8 cellular contexts compared by ENCODE assay signal in genomic region chr5:75717082-75717922, GRCh38.
DNase-seq lines count a peak whose midpoint lies in the region; ATAC-seq and FAIRE-seq lines count a peak whose summit lies in the region.

POC5 (minus strand) TSS chr5:75717437; CDS start chr5:75712937, 4,500 bp downstream.

- H3K4me3 Mint-ChIP-seq in effector memory CD8-positive, alpha-beta T cell: peak within 1 kb of the TSS; percentile 97 to 98

- H3K27ac Mint-ChIP-seq in effector memory CD8-positive, alpha-beta T cell: peak within 1 kb of the TSS; percentile 95 to 97

- peak; percentile 81 for FAIRE-seq in HTR-8/SVneo (lab: Jason Lieb, UNC)

- peak; percentile 92 for DNase-seq in COLO829 (ENCODE audit: low spot score)
- DNase-seq in HTR-8/SVneo (ENCODE audit: insufficient read length, low spot score): peak; percentile 95
- peak; percentile 94 for DNase-seq in NOMO-1 treated with dmso at 0.1 percent for 144 hours (lab: John Stamatoyannopoulos, UW; ENCODE audit: unreplicated experiment)
- peak; percentile 91 to 97 (median 92) for DNase-seq in activated CD8-positive, alpha-beta memory T cell treated with anti-CD3 and anti-CD28 coated beads for 48 hours (ENCODE audit: low read depth in 2 of 3, low spot score in 2 of 3)
- peak; percentile 98 to 99 (median 99) for DNase-seq in effector memory CD8-positive, alpha-beta T cell
- DNase-seq in medulla oblongata (ENCODE audit: extremely low spot score): peak; percentile 97
- peak; percentile 97 for DNase-seq in stimulated activated CD8-positive, alpha-beta memory T cell treated with anti-CD3 and anti-CD28 coated beads, Interleukin-12 subunit alpha, Interleukin-12 subunit beta, amount 100 ng/mL, for 1 hour (ENCODE audit: low read depth)

- no peaks in the 10 kb centered on the region for H3K9me3 Mint-ChIP-seq in effector memory CD8-positive, alpha-beta T cell

- no peaks in the 10 kb centered on the region for H3K27me3 Mint-ChIP-seq in effector memory CD8-positive, alpha-beta T cell

- H3K36me3 Mint-ChIP-seq in effector memory CD8-positive, alpha-beta T cell (ENCODE audit: insufficient read depth): peaks cover 20% of the 10 kb centered on the region

- peak; percentile 95 for ATAC-seq in GM21367 (IDR thresholded peaks at IDR 0.05; ENCODE audit: unreplicated experiment)
- peak; percentile 92 for ATAC-seq in effector memory CD8-positive, alpha-beta T cell (replicated peaks)

- peaks cover 27 to 36% of the 10 kb centered on the region in 2 donors for H3K4me1 Mint-ChIP-seq in effector memory CD8-positive, alpha-beta T cell (ENCODE audit: low read depth in 2 of 2)

Comparison
In these comparisons a context has a peak if more than half of its experiments do, and no peak if none do; other contexts are left out.
1. Peak in every context shown above with its lines: DNase-seq and ATAC-seq.